Comparison of ENCODE assay signal across 8 cellular contexts in genomic region chr10:14971867-14972448, GRCh38. TPM values are rescaled to one million over a fixed set of nuclear protein-coding genes. Genes with fewer than 3 reads are reported as not detected.
DNase-seq lines count a peak whose midpoint lies in the region; ATAC-seq and TF ChIP-seq lines count a peak whose summit lies in the region.

No MANE protein-coding gene starts in this region.

- TF ChIP-seq CTCF in CD8-positive, alpha-beta T cell (IDR thresholded peaks at IDR 0.05): peak; percentile 62
- TF ChIP-seq CTCF in fibroblast of the aortic adventitia (IDR thresholded peaks at IDR 0.05; ENCODE audit: insufficient read depth, low read length): peak; percentile 53

- peaks cover 14% of the 10 kb centered on the region for H3K27me3 Mint-ChIP-seq in CD8-positive, alpha-beta T cell (ENCODE audit: low read depth)
- H3K27me3 Mint-ChIP-seq in activated CD8-positive, alpha-beta memory T cell treated with anti-CD3 and anti-CD28 coated beads, Interleukin-2, amount 10 ng/mL, durations not matched to agents 7 days and 5 days: peaks cover 2% of the 10 kb centered on the region

- H3K9me3 ChIP-seq in CD8-positive, alpha-beta T cell (ENCODE audit: low read length): no peaks in the 10 kb centered on the region

- CTCF ChIA-PET in CD8-positive, alpha-beta T cell (lab: Charles Lee): interaction anchor here (0.6 to 1.9 kb wide), 30 partner anchors 9 to 1212 kb away, joined by 3 to 14 read pairs (median 3); partner anchors contain the start of gene MEIG1
- CTCF ChIA-PET in activated CD8-positive, alpha-beta memory T cell treated with anti-CD3 and anti-CD28 coated beads, Interleukin-2, amount 10 ng/mL, durations not matched to agents 7 days and 5 days (lab: Charles Lee): interaction anchor here (0.7 to 2.2 kb wide), 15 partner anchors 9 to 746 kb away, joined by 3 to 14 read pairs (median 3); partner anchors contain the start of genes CDNF, DCLRE1C, HSPA14 and MSANTD7

- no peaks in the 10 kb centered on the region for H3K36me3 Mint-ChIP-seq in CD8-positive, alpha-beta T cell
- H3K36me3 Mint-ChIP-seq in activated CD8-positive, alpha-beta memory T cell treated with anti-CD3 and anti-CD28 coated beads, Interleukin-2, amount 10 ng/mL, durations not matched to agents 7 days and 5 days: no peaks in the 10 kb centered on the region

- no peaks in the 10 kb centered on the region for H3K4me1 Mint-ChIP-seq in CD8-positive, alpha-beta T cell (ENCODE audit: low read depth)
- peaks cover under 1% of the 10 kb centered on the region for H3K4me1 Mint-ChIP-seq in activated CD8-positive, alpha-beta memory T cell treated with anti-CD3 and anti-CD28 coated beads, Interleukin-2, amount 10 ng/mL, durations not matched to agents 7 days and 5 days

- no peaks in the 10 kb centered on the region for H3K4me1 ChIP-seq in CD8-positive, alpha-beta T cell (ENCODE audit: insufficient read depth, low read length)

- no peak overlapping the region for H3K4me3 Mint-ChIP-seq in CD8-positive, alpha-beta T cell
- H3K4me3 Mint-ChIP-seq in activated CD8-positive, alpha-beta memory T cell treated with anti-CD3 and anti-CD28 coated beads, Interleukin-2, amount 10 ng/mL, durations not matched to agents 7 days and 5 days: no peak overlapping the region

- peak; percentile 54 for ATAC-seq in CD8-positive, alpha-beta T cell
- peak; percentile 60 for ATAC-seq in activated CD8-positive, alpha-beta memory T cell treated with anti-CD3 and anti-CD28 coated beads, Interleukin-2, amount 10 ng/mL, durations not matched to agents 7 days and 5 days
- ATAC-seq in GM21528 (IDR thresholded peaks at IDR 0.05; ENCODE audit: low FRiP score, unreplicated experiment): no peak

- no peaks in the 10 kb centered on the region for H3K9me3 Mint-ChIP-seq in CD8-positive, alpha-beta T cell
- H3K9me3 Mint-ChIP-seq in activated CD8-positive, alpha-beta memory T cell treated with anti-CD3 and anti-CD28 coated beads, Interleukin-2, amount 10 ng/mL, durations not matched to agents 7 days and 5 days (ENCODE audit: low read depth): no peaks in the 10 kb centered on the region

- TF ChIP-seq RAD21 in Ishikawa (IDR thresholded peaks at IDR 0.05; ENCODE audit: low read depth): peak; percentile 59

- POLR2A ChIA-PET in CD8-positive, alpha-beta T cell (lab: Charles Lee): interaction anchor here (0.6 kb wide), 2 partner anchors 18 to 135 kb away, joined by 3 read pairs; partner anchors contain the start of gene DCLRE1C

- intact Hi-C loops in CD8-positive, alpha-beta T cell (cut with DNase I, micrococcal nuclease): loop anchor here (1.0 to 10.0 kb wide), 5 partner anchors 85 to 775 kb away; no protein-coding TSS in a partner anchor

- TF ChIP-seq EP300 in Ishikawa (IDR thresholded peaks at IDR 0.05; ENCODE audit: borderline replicate concordance): no peak

- H3K36me3 ChIP-seq in CD8-positive, alpha-beta T cell (ENCODE audit: insufficient read depth, low read length): no peaks in the 10 kb centered on the region

- no peak overlapping the region for H3K4me3 ChIP-seq in CD8-positive, alpha-beta T cell (ENCODE audit: low read depth, low read length)
- H3K4me3 ChIP-seq in fibroblast of the aortic adventitia (ENCODE audit: low read depth, low read length): no peak overlapping the region

- no peaks in the 10 kb centered on the region for H3K27me3 ChIP-seq in CD8-positive, alpha-beta T cell (ENCODE audit: insufficient read depth, low read length)

- no peak overlapping the region for H3K27ac Mint-ChIP-seq in CD8-positive, alpha-beta T cell
- H3K27ac Mint-ChIP-seq in activated CD8-positive, alpha-beta memory T cell treated with anti-CD3 and anti-CD28 coated beads, Interleukin-2, amount 10 ng/mL, durations not matched to agents 7 days and 5 days: no peak overlapping the region

- H3K27ac ChIP-seq in CD8-positive, alpha-beta T cell (ENCODE audit: low read depth, low read length): no peak overlapping the region

- DNase-seq in CD8-positive, alpha-beta T cell: peak in 6 of 7 experiments; percentile 21 to 59 (median 50)
- peak; percentile 63 for DNase-seq in activated CD8-positive, alpha-beta memory T cell treated with anti-CD3 and anti-CD28 coated beads, Interleukin-2, amount 10 ng/mL, durations not matched to agents 7 days and 5 days
- peak; percentile 10 for DNase-seq in fibroblast of the aortic adventitia (ENCODE audit: low read depth)
- DNase-seq in stimulated activated CD4-positive, alpha-beta T cell treated with anti-CD3 and anti-CD28 coated beads, Interleukin-15, amount 100 ng/mL, for 24 hours: peak; percentile 57
- DNase-seq in D341Med (ENCODE audit: low spot score): no peak
- DNase-seq in NCI-H128 (lab: John Stamatoyannopoulos, UW; ENCODE audit: unreplicated experiment): no peak

TF ChIP-seq in Ishikawa, 13 proteins besides CTCF, POLR2A, EP300 and RAD21:
- no peak for TF ChIP-seq NFIC (IDR thresholded peaks at IDR 0.05)
- TF ChIP-seq CREB1 (IDR thresholded peaks at IDR 0.05; ENCODE audit: low read depth): no peak

RNA-seq across cellular contexts. Expression of gene MEIG1, which starts 12.8 kb away (rescaled TPM):
- total RNA-seq in CD8-positive, alpha-beta T cell: not detected
- total RNA-seq in activated CD8-positive, alpha-beta memory T cell treated with anti-CD3 and anti-CD28 coated beads, Interleukin-2, amount 10 ng/mL, durations not matched to agents 7 days and 5 days: 1 to 10 TPM in 1 of 2 experiments, under 1 TPM in 1; 0.91 to 1.1 TPM
- not detected in 2 replicates for total RNA-seq in fibroblast of the aortic adventitia (ENCODE audit: low replicate concordance)

RNA-seq across cellular contexts. Expression of gene DCLRE1C, which starts 18.1 kb away (rescaled TPM):
- 10 to 100 TPM; 15.1 to 15.9 TPM for total RNA-seq in CD8-positive, alpha-beta T cell
- 10 to 100 TPM; 29.2 to 47.4 TPM for total RNA-seq in activated CD8-positive, alpha-beta memory T cell treated with anti-CD3 and anti-CD28 coated beads, Interleukin-2, amount 10 ng/mL, durations not matched to agents 7 days and 5 days
- 8.9 and 17.7 TPM in 2 replicates for total RNA-seq in fibroblast of the aortic adventitia (ENCODE audit: low replicate concordance)

Comparison
In these comparisons a context has a peak if more than half of its experiments do, and no peak if none do; other contexts are left out.
1. DNase-seq: peak in CD8-positive, alpha-beta T cell (6 of 7), activated CD8-positive, alpha-beta memory T cell treated with anti-CD3 and anti-CD28 coated beads, Interleukin-2, amount 10 ng/mL, durations not matched to agents 7 days and 5 days (single experiment), fibroblast of the aortic adventitia (single experiment) and stimulated activated CD4-positive, alpha-beta T cell treated with anti-CD3 and anti-CD28 coated beads, Interleukin-15, amount 100 ng/mL, for 24 hours (single experiment); none in D341Med (single experiment) and NCI-H128 (single experiment).